ENCODE assay signal across 8 cellular contexts in the genomic region with DNA sequence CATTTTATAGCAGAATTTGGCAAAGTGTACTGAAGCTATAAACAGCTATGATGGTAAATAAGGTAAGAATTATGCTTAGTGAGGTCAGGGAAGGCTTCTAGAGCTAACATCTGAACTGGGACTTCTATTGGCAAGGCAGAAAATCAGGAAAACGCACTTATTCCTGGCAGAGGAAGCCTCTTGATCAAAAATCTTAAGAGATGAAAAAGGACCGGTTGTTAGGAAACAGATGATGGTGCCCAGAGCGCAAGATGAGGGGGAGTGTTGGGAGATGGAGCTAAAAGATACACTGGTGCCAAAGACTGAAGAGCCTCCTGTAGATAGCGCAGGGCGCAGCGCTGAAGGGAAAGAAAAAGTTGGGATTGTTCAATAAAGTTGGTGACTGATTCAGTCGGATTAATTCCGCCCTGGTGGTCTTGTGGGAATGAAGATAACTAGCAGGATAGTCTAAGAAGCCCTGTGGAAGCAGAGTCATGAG. TPM values are rescaled to one million over a fixed set of nuclear protein-coding genes. Genes with fewer than 3 reads are reported as not detected.
DNase-seq lines count a peak whose midpoint lies in the region; ATAC-seq and TF ChIP-seq lines count a peak whose summit lies in the region.

No MANE protein-coding gene starts in this region.

- H3K27me3 Mint-ChIP-seq in activated CD4-positive, alpha-beta T cell treated with anti-CD3 and anti-CD28 coated beads, Interleukin-2, amount 10 ng/mL, durations not matched to agents 7 days and 5 days, result no peaks in the 10 kb centered on the region
- peaks cover 3% of the 10 kb centered on the region for H3K27me3 Mint-ChIP-seq in activated naive CD8-positive, alpha-beta T cell treated with anti-CD3 and anti-CD28 coated beads, Interleukin-2, amount 50 U/mL, for 24 hours
- H3K27me3 Mint-ChIP-seq in stimulated activated memory B cell treated with anti-CD40 and anti-IgM and Interleukin-4, amounts not matched to agents 10 μg/mL and 1 μg/mL and 100 μg/mL, for 72 hours, result no peaks in the 10 kb centered on the region

- TF ChIP-seq CTCF in HL-60 (IDR thresholded peaks at IDR 0.05; ENCODE audit: insufficient read depth, low read length), result no peak

- CTCF ChIA-PET in activated CD4-positive, alpha-beta T cell treated with anti-CD3 and anti-CD28 coated beads, Interleukin-2, amount 10 ng/mL, durations not matched to agents 7 days and 5 days (lab: Charles Lee), result interaction anchor here (0.9 to 2.8 kb wide), 7 partner anchors 12 to 311 kb away, joined by 3 to 11 read pairs (median 3); a partner anchor contains a TSS

- no peak for DNase-seq in activated CD4-positive, alpha-beta T cell treated with anti-CD3 and anti-CD28 coated beads, Interleukin-2, amount 10 ng/mL, durations not matched to agents 7 days and 5 days
- no peak for DNase-seq in activated CD4-positive, alpha-beta T cell treated with anti-CD3 and anti-CD28 coated beads, Interleukin-2, amount 50 U/mL, for 4 hours
- DNase-seq in HL-60 (ENCODE audit: low read depth in 1 of 2, low spot score in 1 of 2), result no peak
- no peak for DNase-seq in activated naive CD8-positive, alpha-beta T cell treated with anti-CD3 and anti-CD28 coated beads, Interleukin-2, amount 50 U/mL, for 24 hours

- no peaks in the 10 kb centered on the region for H3K27me3 ChIP-seq in HL-60 (ENCODE audit: insufficient read depth, poor library complexity, severe bottlenecking)

- H3K27ac Mint-ChIP-seq in activated CD4-positive, alpha-beta T cell treated with anti-CD3 and anti-CD28 coated beads, Interleukin-2, amount 10 ng/mL, durations not matched to agents 7 days and 5 days, result peak overlapping the region; percentile 98
- peak overlapping the region; percentile 93 for H3K27ac Mint-ChIP-seq in activated naive CD8-positive, alpha-beta T cell treated with anti-CD3 and anti-CD28 coated beads, Interleukin-2, amount 50 U/mL, for 24 hours
- peak overlapping the region; percentile 92 for H3K27ac Mint-ChIP-seq in stimulated activated memory B cell treated with anti-CD40 and anti-IgM and Interleukin-4, amounts not matched to agents 10 μg/mL and 1 μg/mL and 100 μg/mL, for 72 hours

- H3K4me1 Mint-ChIP-seq in activated CD4-positive, alpha-beta T cell treated with anti-CD3 and anti-CD28 coated beads, Interleukin-2, amount 10 ng/mL, durations not matched to agents 7 days and 5 days, result peaks cover 37% of the 10 kb centered on the region
- H3K4me1 Mint-ChIP-seq in activated naive CD8-positive, alpha-beta T cell treated with anti-CD3 and anti-CD28 coated beads, Interleukin-2, amount 50 U/mL, for 24 hours, result peaks cover 40% of the 10 kb centered on the region
- H3K4me1 Mint-ChIP-seq in stimulated activated memory B cell treated with anti-CD40 and anti-IgM and Interleukin-4, amounts not matched to agents 10 μg/mL and 1 μg/mL and 100 μg/mL, for 72 hours, result peaks cover 40% of the 10 kb centered on the region

- H3K4me3 ChIP-seq in HL-60 (replicated peaks; ENCODE audit: insufficient read depth, low read length) (peak overlapping the region; percentile 96), iPS-11a (ENCODE audit: low read depth, low read length) (peak overlapping the region; percentile 92)

- H3K9me3 Mint-ChIP-seq in activated CD4-positive, alpha-beta T cell treated with anti-CD3 and anti-CD28 coated beads, Interleukin-2, amount 10 ng/mL, durations not matched to agents 7 days and 5 days, result no peaks in the 10 kb centered on the region
- H3K9me3 Mint-ChIP-seq in activated naive CD8-positive, alpha-beta T cell treated with anti-CD3 and anti-CD28 coated beads, Interleukin-2, amount 50 U/mL, for 24 hours, result no peaks in the 10 kb centered on the region
- no peaks in the 10 kb centered on the region for H3K9me3 Mint-ChIP-seq in stimulated activated memory B cell treated with anti-CD40 and anti-IgM and Interleukin-4, amounts not matched to agents 10 μg/mL and 1 μg/mL and 100 μg/mL, for 72 hours

- POLR2A ChIA-PET in activated CD4-positive, alpha-beta T cell treated with anti-CD3 and anti-CD28 coated beads, Interleukin-2, amount 10 ng/mL, durations not matched to agents 7 days and 5 days (lab: Charles Lee), result no interaction called here

- ATAC-seq in activated naive CD8-positive, alpha-beta T cell treated with anti-CD3 and anti-CD28 coated beads, Interleukin-2, amount 50 U/mL, for 24 hours, result no peak
- ATAC-seq in stimulated activated memory B cell treated with anti-CD40 and anti-IgM and Interleukin-4, amounts not matched to agents 10 μg/mL and 1 μg/mL and 100 μg/mL, for 72 hours, result peak; percentile 28
- ATAC-seq in HG03039 (IDR thresholded peaks at IDR 0.05; ENCODE audit: unreplicated experiment) (no peak), GM19397 (IDR thresholded peaks at IDR 0.05; ENCODE audit: unreplicated experiment) (no peak)

- H3K4me3 Mint-ChIP-seq in activated CD4-positive, alpha-beta T cell treated with anti-CD3 and anti-CD28 coated beads, Interleukin-2, amount 10 ng/mL, durations not matched to agents 7 days and 5 days, result peak overlapping the region; percentile 95
- peak overlapping the region; percentile 99 for H3K4me3 Mint-ChIP-seq in activated naive CD8-positive, alpha-beta T cell treated with anti-CD3 and anti-CD28 coated beads, Interleukin-2, amount 50 U/mL, for 24 hours
- peak overlapping the region; percentile 91 for H3K4me3 Mint-ChIP-seq in stimulated activated memory B cell treated with anti-CD40 and anti-IgM and Interleukin-4, amounts not matched to agents 10 μg/mL and 1 μg/mL and 100 μg/mL, for 72 hours

- peak overlapping the region; percentile 74 for H3K27ac ChIP-seq in HL-60 (replicated peaks)

- peaks cover 6% of the 10 kb centered on the region for H3K36me3 Mint-ChIP-seq in activated CD4-positive, alpha-beta T cell treated with anti-CD3 and anti-CD28 coated beads, Interleukin-2, amount 10 ng/mL, durations not matched to agents 7 days and 5 days (ENCODE audit: low read depth)
- peaks cover 10% of the 10 kb centered on the region for H3K36me3 Mint-ChIP-seq in activated naive CD8-positive, alpha-beta T cell treated with anti-CD3 and anti-CD28 coated beads, Interleukin-2, amount 50 U/mL, for 24 hours (ENCODE audit: low read depth)
- H3K36me3 Mint-ChIP-seq in stimulated activated memory B cell treated with anti-CD40 and anti-IgM and Interleukin-4, amounts not matched to agents 10 μg/mL and 1 μg/mL and 100 μg/mL, for 72 hours, result no peaks in the 10 kb centered on the region

RNA-seq across cellular contexts. Expression of a gene that starts 0.6 kb away (rescaled TPM):
- total RNA-seq in activated CD4-positive, alpha-beta T cell treated with anti-CD3 and anti-CD28 coated beads, Interleukin-2, amount 10 ng/mL, durations not matched to agents 7 days and 5 days, result 10 to 100 TPM; 29.5 to 32.1 TPM

RNA-seq across cellular contexts. Expression of a gene that starts 37.0 kb away (rescaled TPM):
- not detected for total RNA-seq in activated CD4-positive, alpha-beta T cell treated with anti-CD3 and anti-CD28 coated beads, Interleukin-2, amount 10 ng/mL, durations not matched to agents 7 days and 5 days

RNA-seq across cellular contexts. Expression of a gene that starts 53.2 kb away (rescaled TPM):
- total RNA-seq in activated CD4-positive, alpha-beta T cell treated with anti-CD3 and anti-CD28 coated beads, Interleukin-2, amount 10 ng/mL, durations not matched to agents 7 days and 5 days, result 1 to 10 TPM; 5.1 to 6.8 TPM
